Comparison of ENCODE assay signal across 17 cellular contexts in the genomic region with DNA sequence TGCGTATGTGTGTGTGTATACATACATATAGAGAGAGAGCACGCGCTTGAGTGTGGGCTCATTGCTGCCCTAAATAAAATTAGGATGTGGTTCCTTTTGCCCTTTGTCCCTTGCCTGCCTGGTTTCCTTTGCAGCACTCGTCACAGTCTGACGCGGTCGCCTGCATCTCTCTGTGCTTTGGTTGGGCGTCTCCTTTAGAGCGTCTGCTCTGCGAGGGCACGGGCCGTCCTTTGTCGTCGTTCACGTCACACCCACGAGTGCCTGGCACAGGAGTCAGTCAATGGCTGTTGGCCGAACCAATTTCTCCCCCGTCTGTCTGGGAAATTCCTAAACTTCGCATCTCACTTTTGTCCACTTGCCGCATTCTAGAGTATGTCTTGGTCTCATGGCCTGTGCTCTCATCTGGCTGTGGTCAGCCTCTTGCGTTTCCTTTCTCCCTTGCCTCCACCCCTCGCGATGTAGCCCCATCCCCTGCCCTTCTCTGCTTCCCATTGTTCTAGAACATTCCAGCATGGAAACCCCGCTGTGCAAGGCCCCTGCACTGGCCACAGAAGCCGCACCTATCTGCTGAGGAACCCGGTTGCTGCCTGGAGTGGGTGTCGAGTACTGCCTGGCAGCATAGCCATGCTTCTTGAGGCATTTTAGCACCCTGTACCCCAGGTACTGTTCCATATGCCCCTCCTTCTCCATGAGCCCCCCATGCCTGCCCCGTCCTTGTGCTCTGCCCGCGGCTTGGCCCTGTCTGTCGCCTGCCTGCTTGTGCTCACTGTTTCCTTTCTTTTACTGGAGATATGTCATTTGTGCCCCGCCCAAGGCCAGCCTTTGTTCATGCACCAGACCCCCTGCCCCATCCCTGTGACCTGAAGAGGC. TPM values are rescaled to one million over a fixed set of nuclear protein-coding genes. Genes with fewer than 3 reads are reported as not detected.
DNase-seq lines count a peak whose midpoint lies in the region; ATAC-seq and TF ChIP-seq lines count a peak whose summit lies in the region.
"Had no signal": no experiment of that assay in that cellular context is flagged by ENCODE, and none has a peak within 500 bp of the region (broad histone marks: within the 10 kb centered on the region; RNA-seq: fewer than 3 reads in every experiment).

No MANE protein-coding gene starts in this region.

- peak overlapping the region; percentile 57 for H3K9ac ChIP-seq in neuronal stem cell (ENCODE audit: low read depth, low read length, poor library complexity)

- POLR2A ChIA-PET in CD8-positive, alpha-beta memory T cell (lab: Charles Lee): no interaction called here

- H3K27me3 ChIP-seq in CD8-positive, alpha-beta memory T cell (ENCODE audit: insufficient read depth, low read length, poor library complexity, severe bottlenecking): no peaks in the 10 kb centered on the region
- H3K27me3 ChIP-seq in neuronal stem cell (ENCODE audit: control insufficient read depth in 3 of 3, insufficient read depth in 3 of 3, low read depth in 1 of 3, low read length in 3 of 3): no peaks in the 10 kb centered on the region
- H3K27me3 ChIP-seq: breast epithelium, suprapubic skin had no signal

- peak overlapping the region in 7 of 8 donors; percentile 70 to 97 (median 85) for H3K27ac Mint-ChIP-seq in CD8-positive, alpha-beta memory T cell
- peak overlapping the region; percentile 79 for H3K27ac Mint-ChIP-seq in dendritic cell treated with granulocyte-macrophage colony-stimulating factor and Interleukin-4, amounts not matched to agents 40 ng/mL and 50 ng/mL, for 4 days
- H3K27ac Mint-ChIP-seq: activated naive CD4-positive, alpha-beta T cell treated with anti-CD3 and anti-CD28 coated beads, Interleukin-2, amount 10 ng/mL, durations not matched to agents 7 days and 5 days; B cell had no signal

- no peak for TF ChIP-seq RAD21 in Ishikawa (IDR thresholded peaks at IDR 0.05; ENCODE audit: low read depth)

- H3K18ac ChIP-seq in neuronal stem cell (ENCODE audit: low read length): no peak overlapping the region

- peaks cover 21% of the 10 kb centered on the region for H3K4me1 ChIP-seq in CD8-positive, alpha-beta memory T cell (ENCODE audit: insufficient read depth, low read length)
- peaks cover 0 to 5% of the 10 kb centered on the region in 2 donors for H3K4me1 ChIP-seq in neuronal stem cell (ENCODE audit: control insufficient read depth in 2 of 2, insufficient read depth in 1 of 2, low read depth in 1 of 2, low read length in 2 of 2)

- ATAC-seq in HG03159 (IDR thresholded peaks at IDR 0.05; ENCODE audit: unreplicated experiment): no peak
- no peak for ATAC-seq in HG03571 (IDR thresholded peaks at IDR 0.05; ENCODE audit: unreplicated experiment)

- H3K4me2 ChIP-seq in neuronal stem cell (ENCODE audit: insufficient read depth, low read length, poor library complexity, severe bottlenecking): peak overlapping the region; percentile 15

- no peak overlapping the region for H4K91ac ChIP-seq in neuronal stem cell (ENCODE audit: low read depth, low read length, poor library complexity)

- intact Hi-C loops in dendritic cell treated with granulocyte-macrophage colony-stimulating factor and Interleukin-4, amounts not matched to agents 40 ng/mL and 50 ng/mL, for 4 days (cut with micrococcal nuclease): no loop called here

- H3K9me3 ChIP-seq in CD8-positive, alpha-beta memory T cell (ENCODE audit: low read length): no peaks in the 10 kb centered on the region
- no peaks in the 10 kb centered on the region for H3K9me3 ChIP-seq in neuronal stem cell (replicated peaks in 1 of 2; ENCODE audit: control insufficient read depth in 2 of 2, insufficient read depth in 1 of 2, low read depth in 1 of 2, low read length in 2 of 2)
- H3K9me3 ChIP-seq: breast epithelium, suprapubic skin had no signal

- H2AFZ ChIP-seq in neuronal stem cell (ENCODE audit: low read length): no peak overlapping the region

- no peak overlapping the region for H2BK12ac ChIP-seq in neuronal stem cell (ENCODE audit: low read length)

- no peak overlapping the region for H3K23ac ChIP-seq in neuronal stem cell (ENCODE audit: low read depth, low read length, poor library complexity)

- TF ChIP-seq EP300 in Ishikawa (IDR thresholded peaks at IDR 0.05; ENCODE audit: borderline replicate concordance): no peak

- H3K36me3 ChIP-seq in CD8-positive, alpha-beta memory T cell (ENCODE audit: insufficient read depth, low read length): peaks cover 9% of the 10 kb centered on the region
- H3K36me3 ChIP-seq in neuronal stem cell (replicated peaks in 1 of 2; ENCODE audit: control insufficient read depth in 2 of 2, insufficient read depth in 2 of 2, low read length in 2 of 2): peaks cover 5 to 63% of the 10 kb centered on the region in 2 donors
- H3K36me3 ChIP-seq: breast epithelium had no signal

- H3K4ac ChIP-seq in neuronal stem cell (ENCODE audit: low read length): no peak overlapping the region

- peak in 2 of 5 donors; percentile 53 to 57 for DNase-seq in CD8-positive, alpha-beta memory T cell
- no peak for DNase-seq in neuronal stem cell (ENCODE audit: low spot score)
- no peak for DNase-seq in NCI-H748 (lab: John Stamatoyannopoulos, UW; ENCODE audit: unreplicated experiment)
- no peak for DNase-seq in NCI-H2196 treated with DMSO at 0.1 percent for 48 hours (lab: John Stamatoyannopoulos, UW; ENCODE audit: unreplicated experiment)
- DNase-seq: activated naive CD4-positive, alpha-beta T cell treated with anti-CD3 and anti-CD28 coated beads, Interleukin-2, amount 10 ng/mL, durations not matched to agents 7 days and 5 days; DMS153; naive B cell; NCI-H1694 treated with DMSO at 0.1 percent for 48 hours; NCI-H524 treated with DMSO at 0.1 percent for 48 hours had no signal

- H2BK5ac ChIP-seq in neuronal stem cell (ENCODE audit: low read length): no peak overlapping the region

- H3K4me3 ChIP-seq in CD8-positive, alpha-beta memory T cell (ENCODE audit: low read length): no peak overlapping the region
- no peak overlapping the region for H3K4me3 ChIP-seq in neuronal stem cell (ENCODE audit: low read length in 2 of 2)
- H3K4me3 ChIP-seq: breast epithelium, suprapubic skin had no signal

- no peak overlapping the region for H4K8ac ChIP-seq in neuronal stem cell (ENCODE audit: low read depth, low read length)

- peak overlapping the region; percentile 79 for H3K14ac ChIP-seq in neuronal stem cell (ENCODE audit: low read length)

- no peak overlapping the region for H2BK120ac ChIP-seq in neuronal stem cell (ENCODE audit: low read depth, low read length)

- no CpG with 5 or more reads among the region's 32 CpGs for WGBS in neuronal stem cell (ENCODE audit: extremely low coverage in 2 of 2, insufficient read length in 2 of 2, insufficient replicate concordance in 1 of 2), 2 donors

- H3K27ac ChIP-seq in CD8-positive, alpha-beta memory T cell (ENCODE audit: low read depth, low read length): peak overlapping the region; percentile 38
- no peak overlapping the region for H3K27ac ChIP-seq in neuronal stem cell (replicated peaks; ENCODE audit: low read length)
- H3K27ac ChIP-seq: breast epithelium, suprapubic skin, VCaP had no signal

- peaks cover 0 to 1% of the 10 kb centered on the region in 2 donors for H3K27me3 Mint-ChIP-seq in CD8-positive, alpha-beta memory T cell
- no peaks in the 10 kb centered on the region for H3K27me3 Mint-ChIP-seq in dendritic cell treated with granulocyte-macrophage colony-stimulating factor and Interleukin-4, amounts not matched to agents 40 ng/mL and 50 ng/mL, for 4 days
- H3K27me3 Mint-ChIP-seq: activated naive CD4-positive, alpha-beta T cell treated with anti-CD3 and anti-CD28 coated beads, Interleukin-2, amount 10 ng/mL, durations not matched to agents 7 days and 5 days; B cell; naive B cell had no signal

- H3K4me1 Mint-ChIP-seq in CD8-positive, alpha-beta memory T cell: peaks cover 47 to 79% (median 63%) of the 10 kb centered on the region in 3 donors
- H3K4me1 Mint-ChIP-seq in dendritic cell treated with granulocyte-macrophage colony-stimulating factor and Interleukin-4, amounts not matched to agents 40 ng/mL and 50 ng/mL, for 4 days (ENCODE audit: low read depth): peaks cover 81% of the 10 kb centered on the region

- H3K36me3 Mint-ChIP-seq in CD8-positive, alpha-beta memory T cell: peaks cover 0 to 64% (median 4%) of the 10 kb centered on the region in 3 donors
- peaks cover 82% of the 10 kb centered on the region for H3K36me3 Mint-ChIP-seq in dendritic cell treated with granulocyte-macrophage colony-stimulating factor and Interleukin-4, amounts not matched to agents 40 ng/mL and 50 ng/mL, for 4 days (ENCODE audit: low read depth)

- no peak overlapping the region for H2AK5ac ChIP-seq in neuronal stem cell (ENCODE audit: low read depth, low read length)

- H3K4me3 Mint-ChIP-seq in CD8-positive, alpha-beta memory T cell: peak overlapping the region in 3 of 7 donors; percentile 21 to 57 (median 28)
- H3K4me3 Mint-ChIP-seq in dendritic cell treated with granulocyte-macrophage colony-stimulating factor and Interleukin-4, amounts not matched to agents 40 ng/mL and 50 ng/mL, for 4 days: no peak overlapping the region
- H3K4me3 Mint-ChIP-seq: activated naive CD4-positive, alpha-beta T cell treated with anti-CD3 and anti-CD28 coated beads, Interleukin-2, amount 10 ng/mL, durations not matched to agents 7 days and 5 days; B cell had no signal

- CTCF ChIA-PET in CD8-positive, alpha-beta memory T cell (lab: Charles Lee): interaction anchor here (0.9 to 2.1 kb wide), 2 partner anchors 12 to 30 kb away, joined by 3 to 6 read pairs; no protein-coding TSS in a partner anchor

- no peak overlapping the region for H2BK15ac ChIP-seq in neuronal stem cell (ENCODE audit: low read length)

- H3K79me1 ChIP-seq in neuronal stem cell (ENCODE audit: low read depth, low read length): peaks cover 37% of the 10 kb centered on the region

- no peaks in the 10 kb centered on the region for H3K9me3 Mint-ChIP-seq in CD8-positive, alpha-beta memory T cell
- H3K9me3 Mint-ChIP-seq in dendritic cell treated with granulocyte-macrophage colony-stimulating factor and Interleukin-4, amounts not matched to agents 40 ng/mL and 50 ng/mL, for 4 days: no peaks in the 10 kb centered on the region
- H3K9me3 Mint-ChIP-seq: activated naive CD4-positive, alpha-beta T cell treated with anti-CD3 and anti-CD28 coated beads, Interleukin-2, amount 10 ng/mL, durations not matched to agents 7 days and 5 days; naive B cell had no signal

TF ChIP-seq in Ishikawa, 13 proteins besides CTCF, POLR2A, EP300 and RAD21 (continues in another document):
- TF ChIP-seq, protein P1, sequence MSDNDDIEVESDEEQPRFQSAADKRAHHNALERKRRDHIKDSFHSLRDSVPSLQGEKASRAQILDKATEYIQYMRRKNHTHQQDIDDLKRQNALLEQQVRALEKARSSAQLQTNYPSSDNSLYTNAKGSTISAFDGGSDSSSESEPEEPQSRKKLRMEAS (IDR thresholded peaks at IDR 0.05): peak; percentile 27; the same call in 1 of the 2 replicates

RNA-seq across cellular contexts. Expression of a gene that starts 8.0 kb away (rescaled TPM):
- 10 to 100 TPM; 59.4 to 63.8 TPM for total RNA-seq in CD8-positive, alpha-beta memory T cell
- 75.3 TPM for polyA plus RNA-seq in CD8-positive, alpha-beta memory T cell
- 38.4 TPM for polyA plus RNA-seq in neuronal stem cell (2013, experiment 1 of 2)
- 37.0 TPM for polyA plus RNA-seq in neuronal stem cell (2013, experiment 2 of 2)

RNA-seq across cellular contexts. Expression of a gene that starts 48.8 kb away (rescaled TPM):
- 100 to 1,000 TPM; 139 to 149 TPM for total RNA-seq in CD8-positive, alpha-beta memory T cell
- 88.1 TPM for polyA plus RNA-seq in CD8-positive, alpha-beta memory T cell
- polyA plus RNA-seq in neuronal stem cell (2013, experiment 1 of 2): 151 TPM
- polyA plus RNA-seq in neuronal stem cell (2013, experiment 2 of 2): 149 TPM

RNA-seq across cellular contexts. Expression of a gene that starts 49.3 kb away (rescaled TPM):
- 10 to 100 TPM; 16.8 to 19.0 TPM for total RNA-seq in CD8-positive, alpha-beta memory T cell
- polyA plus RNA-seq in CD8-positive, alpha-beta memory T cell: 6.9 TPM
- 8.6 TPM for polyA plus RNA-seq in neuronal stem cell (2013, experiment 1 of 2)
- 8.7 TPM for polyA plus RNA-seq in neuronal stem cell (2013, experiment 2 of 2)
